ENCODE assay signal across 20 cellular contexts in genomic region chr6:85065831-85066230, GRCh38.
"Had no signal": no experiment of that assay in that cellular context is flagged by ENCODE, and none has a peak within 500 bp of the region (broad histone marks: within the 10 kb centered on the region; RNA-seq: fewer than 3 reads in every experiment).

No MANE protein-coding gene starts in this region.

- H3K4me3 ChIP-seq: breast epithelium, colonic mucosa, dorsolateral prefrontal cortex, heart left ventricle, mucosa of descending colon, tibial nerve had no signal

- H3K9me3 ChIP-seq: colonic mucosa, mucosa of descending colon, tibial nerve had no signal

- H3K27me3 Mint-ChIP-seq: effector memory CD8-positive, alpha-beta T cell had no signal

- H3K27me3 ChIP-seq: breast epithelium, colonic mucosa, tibial nerve had no signal

- H3K4me3 Mint-ChIP-seq: activated naive CD8-positive, alpha-beta T cell treated with anti-CD3 and anti-CD28 coated beads for 36 hours; effector memory CD8-positive, alpha-beta T cell; naive thymus-derived CD4-positive, alpha-beta T cell; neural crest cell had no signal

- DNase-seq: activated naive CD4-positive, alpha-beta T cell treated with Interleukin-2 at 50 U/mL for 16 hours; activated naive CD8-positive, alpha-beta T cell treated with anti-CD3 and anti-CD28 coated beads for 36 hours; activated T-cell treated with anti-CD3 and anti-CD28 coated beads, Interleukin-2, amount 50 U/mL, for 48 hours; amniotic stem cell; colonic mucosa; dorsolateral prefrontal cortex; effector memory CD8-positive, alpha-beta T cell; heart left ventricle; mucosa of descending colon; naive thymus-derived CD4-positive, alpha-beta T cell; retina; stimulated activated CD4-positive, alpha-beta T cell treated with anti-CD3 and anti-CD28 coated beads, Interleukin-4, amount 100 ng/mL, for 24 hours; stimulated activated naive CD4-positive, alpha-beta T cell treated with Interleukin-2 at 50 U/mL for 16 hours; substantia nigra; T-helper 1 cell had no signal

- H3K36me3 ChIP-seq: breast epithelium, colonic mucosa, heart left ventricle, tibial nerve had no signal

- H3K27ac Mint-ChIP-seq: activated naive CD8-positive, alpha-beta T cell treated with anti-CD3 and anti-CD28 coated beads for 36 hours; effector memory CD8-positive, alpha-beta T cell; naive thymus-derived CD4-positive, alpha-beta T cell; progenitor cell of endocrine pancreas had no signal

- H3K27ac ChIP-seq: breast epithelium, colonic mucosa, dorsolateral prefrontal cortex, heart left ventricle, tibial nerve had no signal

- ATAC-seq: effector memory CD8-positive, alpha-beta T cell; esophagus mucosa; heart left ventricle; mucosa of descending colon; naive thymus-derived CD4-positive, alpha-beta T cell had no signal

- H3K9me3 Mint-ChIP-seq: activated naive CD8-positive, alpha-beta T cell treated with anti-CD3 and anti-CD28 coated beads for 36 hours had no signal

- H3K4me1 Mint-ChIP-seq: activated naive CD8-positive, alpha-beta T cell treated with anti-CD3 and anti-CD28 coated beads for 36 hours had no signal

- H3K4me1 ChIP-seq: breast epithelium, colonic mucosa, heart left ventricle, tibial nerve had no signal
